17 cellular contexts compared by ENCODE assay signal in genomic region chr11:100903284-100903683, GRCh38.
DNase-seq lines count a peak whose midpoint lies in the region; ATAC-seq, FAIRE-seq and TF ChIP-seq lines count a peak whose summit lies in the region.
"Had no signal": no experiment of that assay in that cellular context is flagged by ENCODE, and none has a peak within 500 bp of the region (broad histone marks: within the 10 kb centered on the region; RNA-seq: fewer than 3 reads in every experiment).

No MANE protein-coding gene starts in this region.

- no peak overlapping the region for H3K4me3 ChIP-seq in right lobe of liver
- H3K4me3 ChIP-seq in HepG2 (replicated peaks in 1 of 3; ENCODE audit: insufficient read depth in 1 of 3, low read depth in 2 of 3, low read length in 3 of 3): no peak overlapping the region
- H3K4me3 ChIP-seq in GM23248: no peak overlapping the region
- no peak overlapping the region for H3K4me3 ChIP-seq in body of pancreas
- H3K4me3 ChIP-seq: BLaER1, GM12878, GM23338 had no signal

- TF ChIP-seq POLR2A in right lobe of liver (IDR thresholded peaks at IDR 0.05): no peak
- TF ChIP-seq POLR2A in HepG2 (IDR thresholded peaks at IDR 0.05; ENCODE audit: insufficient read depth in 1 of 2, low read depth in 2 of 2, low read length in 2 of 2): no peak
- TF ChIP-seq POLR2A in body of pancreas (IDR thresholded peaks at IDR 0.05): no peak

- no peak for FAIRE-seq in HepG2 (lab: Jason Lieb, UNC)
- FAIRE-seq: A204.1, GM12878, GM18507 had no signal

- H3K4me1 ChIP-seq in right lobe of liver: peaks cover 0 to 5% (median 2%) of the 10 kb centered on the region in 4 donors
- H3K4me1 ChIP-seq in HepG2 (ENCODE audit: insufficient read depth, low read length): no peaks in the 10 kb centered on the region
- H3K4me1 ChIP-seq in GM23248 (ENCODE audit: insufficient read depth): peaks cover under 1% of the 10 kb centered on the region; the same call in 1 of the 2 replicates
- peaks cover 3% of the 10 kb centered on the region for H3K4me1 ChIP-seq in body of pancreas
- H3K4me1 ChIP-seq: Caco-2 had no signal

- no peaks in the 10 kb centered on the region for H3K9me3 ChIP-seq in right lobe of liver
- no peaks in the 10 kb centered on the region for H3K9me3 ChIP-seq in HepG2 (ENCODE audit: low read length)
- no peaks in the 10 kb centered on the region for H3K9me3 ChIP-seq in GM23248 (ENCODE audit: low read depth)
- no peaks in the 10 kb centered on the region for H3K9me3 ChIP-seq in body of pancreas
- H3K9me3 ChIP-seq: BLaER1, Caco-2 had no signal

- intact Hi-C loops in right lobe of liver (cut with DNase I): no loop called here
- intact Hi-C loops in HepG2 (cut with micrococcal nuclease; ENCODE audit: unreplicated experiment): no loop called here
- intact Hi-C loops in body of pancreas (cut with DNase I): no loop called here

- H3K27ac ChIP-seq in right lobe of liver (no peak overlapping the region), HepG2 (ENCODE audit: extremely low read length, insufficient read depth, low read length) (no peak overlapping the region), GM23248 (no peak overlapping the region), body of pancreas (no peak overlapping the region)
- H3K27ac ChIP-seq: BLaER1 had no signal

- TF ChIP-seq EP300 in HepG2 (IDR thresholded peaks at IDR 0.05; ENCODE audit: low read depth in 2 of 2, low read length in 2 of 2) (no peak), HepG2 (CRISPR knock-in tag; IDR thresholded peaks at IDR 0.05; ENCODE audit: borderline replicate concordance) (no peak)

- no peak overlapping the region for H2AFZ ChIP-seq in HepG2 (ENCODE audit: low read length)
- no peak overlapping the region for H2AFZ ChIP-seq in GM23248
- H2AFZ ChIP-seq: GM23338 had no signal

- TF ChIP-seq RAD21 in HepG2 (CRISPR knock-in tag; IDR thresholded peaks at IDR 0.05): no peak

- CTCF ChIA-PET in HepG2 (lab: Yijun Ruan, JAX; ENCODE audit: low intra/inter-chr PET ratio, low total read pairs): no interaction called here

- H3K36me3 ChIP-seq in right lobe of liver: no peaks in the 10 kb centered on the region
- H3K36me3 ChIP-seq in HepG2 (replicated peaks in 1 of 2; ENCODE audit: control insufficient read depth in 1 of 2, insufficient read depth in 2 of 2, low read length in 2 of 2): no peaks in the 10 kb centered on the region
- H3K36me3 ChIP-seq in GM23248 (ENCODE audit: low read depth): no peaks in the 10 kb centered on the region
- no peaks in the 10 kb centered on the region for H3K36me3 ChIP-seq in body of pancreas (replicated peaks in 1 of 2; ENCODE audit: insufficient read depth in 1 of 2, low read depth in 2 of 2)
- H3K36me3 ChIP-seq: BLaER1 had no signal

- in situ Hi-C loops in HepG2 (cut with HindIII; ENCODE audit: extremely low pct_ligation_motif_present, low pct_unique_long_range_greater_than_20kb) (no loop called here), GM23248 (cut with MboI) (no loop called here)

- DNase-seq in right lobe of liver: no peak
- DNase-seq in HepG2 (ENCODE audit: low spot score): no peak
- peak; percentile 15 for DNase-seq in GM23248
- DNase-seq in left lobe of liver (ENCODE audit: low spot score): no peak
- no peak for DNase-seq in body of pancreas
- DNase-seq: AML-193; Caco-2; CD8-positive, alpha-beta memory T cell; DMS53; H7 had no signal

- 27% methylated on average over 1 of the region's 1 CpG for WGBS in right lobe of liver (ENCODE audit: insufficient coverage, low coverage, low lambda C conversion rate, missing lambda C conversion rate)
- 81% methylated on average over 1 of the region's 1 CpG for WGBS in HepG2 (ENCODE audit: low lambda C conversion rate)
- 24 to 41% methylated on average over 1 of the region's 1 CpG for WGBS in GM23248 (ENCODE audit: low coverage in 1 of 2, low lambda C conversion rate in 2 of 2, missing lambda C conversion rate in 2 of 2), 2 experiments
- 66 to 79% methylated on average over 1 of the region's 1 CpG for WGBS in body of pancreas, 2 donors

- no TSS peak for BruUV-seq in HepG2 (replicated peaks; lab: Mats Ljungman, UMichigan)

- H3K9ac ChIP-seq in HepG2 (ENCODE audit: insufficient read depth, low read depth, low read length) (no peak overlapping the region), GM23248 (no peak overlapping the region)
- H3K9ac ChIP-seq: BLaER1 had no signal

- 0 out of 2 replicates have a peak, but pooled peaks cover 2% of the 10 kb centered on the region for H3F3A ChIP-seq in GM23248 (ENCODE audit: insufficient read depth)

- H3K4me2 ChIP-seq in HepG2 (ENCODE audit: low read depth, low read length) (no peak overlapping the region), GM23248 (ENCODE audit: unreplicated experiment) (no peak overlapping the region)
- H3K4me2 ChIP-seq: BLaER1, GM23338 had no signal

- ATAC-seq in right lobe of liver (peak; percentile 12 to 78 (median 46)), HepG2 (no peak), left lobe of liver (peak; percentile 18), HG03196 (IDR thresholded peaks at IDR 0.05; ENCODE audit: unreplicated experiment) (no peak), body of pancreas (no peak), HG02981 (IDR thresholded peaks at IDR 0.05; ENCODE audit: unreplicated experiment) (no peak)
- ATAC-seq: GM12878, GM23338 had no signal

- H3K9me2 ChIP-seq in GM23248 (ENCODE audit: insufficient read depth): no peaks in the 10 kb centered on the region; the same call in 1 of the 2 replicates

- H4K20me1 ChIP-seq in HepG2 (ENCODE audit: insufficient read depth, low read length) (no peaks in the 10 kb centered on the region), GM23248 (ENCODE audit: insufficient read depth) (no peaks in the 10 kb centered on the region)
- H4K20me1 ChIP-seq: BLaER1 had no signal

- no peak for TF ChIP-seq CTCF in right lobe of liver (IDR thresholded peaks at IDR 0.05)
- no peak for TF ChIP-seq CTCF in HepG2 (CRISPR knock-in tag; IDR thresholded peaks at IDR 0.05)
- no peak for TF ChIP-seq CTCF in body of pancreas (IDR thresholded peaks at IDR 0.05)

- H3K79me2 ChIP-seq in HepG2 (ENCODE audit: insufficient read depth, low read length) (no peaks in the 10 kb centered on the region), GM23248 (ENCODE audit: insufficient read depth) (no peaks in the 10 kb centered on the region)

- no peaks in the 10 kb centered on the region for H3K27me3 ChIP-seq in right lobe of liver
- H3K27me3 ChIP-seq in HepG2 (ENCODE audit: control insufficient read depth in 1 of 2, insufficient read depth in 2 of 2, low read length in 2 of 2): no peaks in the 10 kb centered on the region
- no peaks in the 10 kb centered on the region for H3K27me3 ChIP-seq in GM23248 (replicated peaks; ENCODE audit: insufficient read depth)
- no peaks in the 10 kb centered on the region for H3K27me3 ChIP-seq in body of pancreas
- H3K27me3 ChIP-seq: BLaER1 had no signal

- POLR2A ChIA-PET in HepG2 (lab: Yijun Ruan, JAX): no interaction called here

TF ChIP-seq in HepG2, 621 proteins besides CTCF, POLR2A, EP300 and RAD21 (continues in another document):
- TF ChIP-seq ZNF235 (CRISPR knock-in tag; IDR thresholded peaks at IDR 0.05; ENCODE audit: borderline replicate concordance) (no peak), NFIC (IDR thresholded peaks at IDR 0.05; ENCODE audit: low read length) (no peak), USF2 (IDR thresholded peaks at IDR 0.05; ENCODE audit: low read depth, low read length) (no peak), USF2 (CRISPR knock-in tag; IDR thresholded peaks at IDR 0.05; ENCODE audit: borderline replicate concordance) (no peak), ATAD3A (CRISPR knock-in tag; IDR thresholded peaks at IDR 0.05) (no peak), KLF12 (CRISPR knock-in tag; IDR thresholded peaks at IDR 0.05; ENCODE audit: borderline replicate concordance) (no peak), ZSCAN9 (CRISPR knock-in tag; IDR thresholded peaks at IDR 0.05; ENCODE audit: borderline replicate concordance) (no peak), MLXIP (CRISPR knock-in tag; IDR thresholded peaks at IDR 0.05; ENCODE audit: borderline replicate concordance) (no peak), ATF3 (CRISPR knock-in tag; IDR thresholded peaks at IDR 0.05) (no peak), WIZ (CRISPR knock-in tag; IDR thresholded peaks at IDR 0.05) (no peak)

Comparison
In these comparisons a context has a peak if more than half of its experiments do, and no peak if none do; other contexts are left out.
1. ATAC-seq: peak in right lobe of liver (4 of 4) and left lobe of liver (single experiment); none in HepG2 (single experiment), HG03196 (single experiment), body of pancreas (single experiment) and HG02981 (single experiment).